Comparison of ENCODE assay signal across 25 cellular contexts in genomic region chr10:30036811-30037210, GRCh38. TPM values are rescaled to one million over a fixed set of nuclear protein-coding genes. Genes with fewer than 3 reads are reported as not detected.
DNase-seq lines count a peak whose midpoint lies in the region; ATAC-seq and TF ChIP-seq lines count a peak whose summit lies in the region.
"Had no signal": no experiment of that assay in that cellular context is flagged by ENCODE, and none has a peak within 500 bp of the region (broad histone marks: within the 10 kb centered on the region; RNA-seq: fewer than 3 reads in every experiment).

No MANE protein-coding gene starts in this region.

- no peak overlapping the region for H3K4me3 ChIP-seq in right atrium auricular region
- H3K4me3 ChIP-seq in ascending aorta, result no peak overlapping the region
- H3K4me3 ChIP-seq in thoracic aorta, result no peak overlapping the region
- no peak overlapping the region for H3K4me3 ChIP-seq in GM23248
- H3K4me3 ChIP-seq: MG63, SJSA1 had no signal

- H4K20me1 ChIP-seq in GM23248 (ENCODE audit: insufficient read depth), result no peaks in the 10 kb centered on the region; the same call in 1 of the 2 replicates

- H3K9ac ChIP-seq in GM23248, result no peak overlapping the region

- 93 to 97% methylated on average over 8 of the region's 8 CpGs for WGBS in GM23248 (ENCODE audit: low coverage in 1 of 2, low lambda C conversion rate in 2 of 2, missing lambda C conversion rate in 2 of 2), 2 experiments

- ATAC-seq in Right ventricle myocardium inferior (no peak), thoracic aorta (ENCODE audit: insufficient number of reproducible peaks, low FRiP score, low read depth) (no peak)
- ATAC-seq: PC-3 had no signal

- H3K36me3 ChIP-seq in right atrium auricular region (peaks cover 20% of the 10 kb centered on the region), ascending aorta (peaks cover 4 to 16% of the 10 kb centered on the region in 2 donors), thoracic aorta (no peaks in the 10 kb centered on the region), GM23248 (ENCODE audit: low read depth) (peaks cover 4% of the 10 kb centered on the region; the same call in 1 of the 2 replicates)

- in situ Hi-C loops in GM23248 (cut with MboI), result no loop called here

- H3K9me2 ChIP-seq in GM23248 (ENCODE audit: insufficient read depth), result no peaks in the 10 kb centered on the region

- H2AFZ ChIP-seq in GM23248, result no peak overlapping the region

- TF ChIP-seq CTCF in right atrium auricular region (IDR thresholded peaks at IDR 0.05) (no peak), ascending aorta (IDR thresholded peaks at IDR 0.05) (no peak), thoracic aorta (IDR thresholded peaks at IDR 0.05) (no peak)

- H3K9me3 ChIP-seq in right atrium auricular region (no peaks in the 10 kb centered on the region), ascending aorta (no peaks in the 10 kb centered on the region), thoracic aorta (no peaks in the 10 kb centered on the region), GM23248 (ENCODE audit: low read depth) (no peaks in the 10 kb centered on the region)
- H3K9me3 ChIP-seq: MG63, SJSA1 had no signal

- intact Hi-C loops in Right ventricle myocardium inferior (cut with DNase I) (no loop called here), ascending aorta (cut with DNase I) (no loop called here)

- H3K4me1 ChIP-seq in right atrium auricular region (peaks cover 0 to 62% of the 10 kb centered on the region in 2 donors), ascending aorta (peaks cover 0 to 26% of the 10 kb centered on the region in 2 donors), thoracic aorta (ENCODE audit: control insufficient read depth in 1 of 2, low read depth in 2 of 2) (peaks cover 3 to 34% of the 10 kb centered on the region in 2 donors), GM23248 (ENCODE audit: insufficient read depth) (no peaks in the 10 kb centered on the region)
- H3K4me1 ChIP-seq: SJSA1 had no signal

- H3K27ac ChIP-seq in right atrium auricular region (peak overlapping the region in 1 of 2 donors; percentile 22), ascending aorta (peak overlapping the region; percentile 4 to 55), thoracic aorta (peak overlapping the region; percentile 3 to 44), GM23248 (no peak overlapping the region)
- H3K27ac ChIP-seq: SJSA1 had no signal

- no peak overlapping the region for H3K4me2 ChIP-seq in GM23248 (ENCODE audit: unreplicated experiment)

- peak; percentile 56 for DNase-seq in right atrium auricular region (ENCODE audit: low spot score)
- DNase-seq in Right ventricle myocardium inferior (ENCODE audit: missing footprints), result no peak
- peak in 1 of 2 donors; percentile 58 for DNase-seq in ascending aorta (ENCODE audit: low spot score in 2 of 2)
- DNase-seq in mesenteric fat pad (ENCODE audit: low spot score), result peak; percentile 49
- DNase-seq in thoracic aorta (ENCODE audit: low spot score), result no peak
- no peak for DNase-seq in GM23248
- DNase-seq in stimulated activated CD4-positive, alpha-beta T cell treated with anti-CD3 and anti-CD28 coated beads, Interleukin-4, amount 100 ng/mL, for 4 hours, result no peak
- DNase-seq in DMS53 (lab: John Stamatoyannopoulos, UW), result no peak
- DNase-seq: CD8-positive, alpha-beta memory T cell; DMS 273 treated with DMSO at 0.1 percent for 48 hours; GOT3; HCEC 1CT; KBM-7; MG63; NCI-H1048; NCI-H1417; NCI-H1694; NCI-H2029 treated with DMSO at 0.1 percent for 48 hours; NCI-H446 treated with DMSO at 0.1 percent for 48 hours; NCI-H526; NCI-H82; NK-92 treated with Interleukin-12 subunit alpha and Interleukin-12 subunit beta, amount 100 ng/mL, for 24 hours; PC-3 had no signal

- no peaks in the 10 kb centered on the region for H3F3A ChIP-seq in GM23248 (ENCODE audit: insufficient read depth)

- H3K27me3 ChIP-seq in right atrium auricular region (no peaks in the 10 kb centered on the region), ascending aorta (no peaks in the 10 kb centered on the region), thoracic aorta (replicated peaks; ENCODE audit: insufficient read depth) (no peaks in the 10 kb centered on the region), GM23248 (replicated peaks; ENCODE audit: insufficient read depth) (no peaks in the 10 kb centered on the region)
- H3K27me3 ChIP-seq: MG63, SJSA1 had no signal

- H3K79me2 ChIP-seq in GM23248 (ENCODE audit: insufficient read depth), result 0 out of 2 replicates have a peak, but pooled peaks cover 8% of the 10 kb centered on the region

RNA-seq across cellular contexts. Expression of gene JCAD, which starts 22.6 kb away (rescaled TPM):
- total RNA-seq in right atrium auricular region (10 to 100 TPM; 34.1 to 39.8 TPM), Right ventricle myocardium inferior (25.6 TPM), ascending aorta (82.8 TPM), mesenteric fat pad (31.7 TPM), thoracic aorta (100 to 1,000 TPM in 1 of 2 donors, 10 to 100 TPM in 1; 46.3 to 103 TPM)
- 24.3 and 24.8 TPM in 2 replicates for total RNA-seq in GM23248 (2014; rRNA removed; shearing (Covaris generic))
- 17.1 and 21.1 TPM in 2 replicates for polyA plus RNA-seq in GM23248 (2016; fragmentation: Nextera tagmentation; extraction: Ambion mirVana)
- polyA plus RNA-seq: CD14-positive monocyte; CD8-positive, alpha-beta memory T cell had no signal

Comparison
In these comparisons a context has a peak if more than half of its experiments do, and no peak if none do; other contexts are left out.
1. DNase-seq: peak in right atrium auricular region (single experiment) and mesenteric fat pad (single experiment); none in Right ventricle myocardium inferior (single experiment), thoracic aorta (single experiment), GM23248 (single experiment), stimulated activated CD4-positive, alpha-beta T cell treated with anti-CD3 and anti-CD28 coated beads, Interleukin-4, amount 100 ng/mL, for 4 hours (0 of 2) and DMS53 (single experiment).